30 cellular contexts compared by ENCODE assay signal in genomic region chr4:99634742-99635360, GRCh38. TPM values are rescaled to one million over a fixed set of nuclear protein-coding genes. Genes with fewer than 3 reads are reported as not detected.
A peak's percentile ranks its signal among the peaks of the same experiment; 100 is the strongest.
DNase-seq lines count a peak whose midpoint lies in the region; ATAC-seq, FAIRE-seq and TF ChIP-seq lines count a peak whose summit lies in the region.
"Had no signal": no experiment of that assay in that cellular context is flagged by ENCODE, and none has a peak within 500 bp of the region (broad histone marks: within the 10 kb centered on the region; RNA-seq: fewer than 3 reads in every experiment).

No MANE protein-coding gene starts in this region.

- no peak overlapping the region for H2BK20ac ChIP-seq in H1 (ENCODE audit: low read length)

- H2AK5ac ChIP-seq in H1 (ENCODE audit: low read depth, low read length), result no peak overlapping the region

- DNase-seq in NCI-H2081 (lab: John Stamatoyannopoulos, UW) (peak; percentile 28 to 68), H1 (ENCODE audit: low read depth in 1 of 2, low spot score in 2 of 2) (no peak), progenitor cell of endocrine pancreas (ENCODE audit: low spot score, unreplicated experiment) (no peak), NCI-H2107 (lab: John Stamatoyannopoulos, UW) (no peak)
- no peak for DNase-seq in activated naive CD4-positive, alpha-beta T cell treated with anti-CD3 and anti-CD28 coated beads, Interleukin-2, amount 50 U/mL, for 72 hours (ENCODE audit: low spot score in 2 of 2)
- DNase-seq: CD8-positive, alpha-beta memory T cell; DMS 273 treated with DMSO at 0.1 percent for 48 hours; DMS79; EL; GDM1; NCI-H1105; NCI-H1436 treated with DMSO at 0.1 percent for 48 hours; NCI-H187 treated with DMSO at 0.1 percent for 48 hours; NCI-H2171; NCI-H226; NCI-H510A; NK-92 treated with Interleukin-12 subunit alpha and Interleukin-12 subunit beta, amount 100 ng/mL, for 24 hours; SK-N-SH; SW 1271 had no signal

- H4K5ac ChIP-seq in H1 (ENCODE audit: insufficient read length, low read depth, low read length), result no peak overlapping the region

- H3K27me3 Mint-ChIP-seq in progenitor cell of endocrine pancreas, result no peaks in the 10 kb centered on the region

- H4K91ac ChIP-seq in H1 (replicated peaks; ENCODE audit: insufficient read length, low read length), result no peak overlapping the region

- no peaks in the 10 kb centered on the region for H3K36me3 ChIP-seq in BLaER1 treated with 17β-estradiol and CSF1 and Interleukin-3, amounts not matched to agents 10 nM and 100 nM
- H3K36me3 ChIP-seq in H1 (ENCODE audit: control insufficient read depth in 2 of 4, insufficient read depth in 4 of 4, low read length in 3 of 4), result no peaks in the 10 kb centered on the region
- H3K36me3 ChIP-seq: HAP-1 had no signal

- H4K20me1 ChIP-seq in BLaER1 treated with 17β-estradiol and CSF1 and Interleukin-3, amounts not matched to agents 10 nM and 100 nM, result no peaks in the 10 kb centered on the region
- no peaks in the 10 kb centered on the region for H4K20me1 ChIP-seq in H1 (replicated peaks in 1 of 2; ENCODE audit: control insufficient read depth in 1 of 2, insufficient read depth in 2 of 2, low read length in 2 of 2)

- TF ChIP-seq CTCF in H1 (IDR thresholded peaks at IDR 0.05; ENCODE audit: control extremely low read depth in 1 of 3, insufficient read depth in 1 of 3, low read depth in 1 of 3, low read length in 3 of 3), result no peak
- no peak for TF ChIP-seq CTCF in progenitor cell of endocrine pancreas (IDR thresholded peaks at IDR 0.05; ENCODE audit: unreplicated experiment)

- H3K4me1 ChIP-seq in BLaER1 treated with 17β-estradiol and CSF1 and Interleukin-3, amounts not matched to agents 10 nM and 100 nM, result peaks cover 0 to 14% (median 8%) of the 10 kb centered on the region in 10 experiments; a peak in 13 of 20 replicates
- peaks cover 0 to 3% (median 0%) of the 10 kb centered on the region in 4 experiments; a peak in 1 of 7 replicates for H3K4me1 ChIP-seq in H1 (replicated peaks in 1 of 4; ENCODE audit: control insufficient read depth in 3 of 4, insufficient read depth in 4 of 4, low read length in 3 of 4)
- H3K4me1 ChIP-seq: HAP-1 had no signal

- H3K4me1 Mint-ChIP-seq in progenitor cell of endocrine pancreas (ENCODE audit: low read depth), result peaks cover 37% of the 10 kb centered on the region
- H3K4me1 Mint-ChIP-seq: CD14-positive monocyte; CD8-positive, alpha-beta memory T cell had no signal

- no peak for FAIRE-seq in H1 (lab: Jason Lieb, UNC)
- FAIRE-seq: A549, GM12878, HTR-8/SVneo, K562 had no signal

- H2BK15ac ChIP-seq in H1 (ENCODE audit: low read length), result no peak overlapping the region

- no peak overlapping the region for H2BK5ac ChIP-seq in H1 (ENCODE audit: low read depth, low read length)

- no peak overlapping the region for H2BK120ac ChIP-seq in H1 (replicated peaks; ENCODE audit: low read depth, low read length)

- H3K27ac Mint-ChIP-seq in progenitor cell of endocrine pancreas, result peak overlapping the region; percentile 10
- H3K27ac Mint-ChIP-seq in activated naive CD4-positive, alpha-beta T cell treated with anti-CD3 and anti-CD28 coated beads, Interleukin-2, amount 50 U/mL, for 72 hours, result no peak overlapping the region
- H3K27ac Mint-ChIP-seq: CD14-positive monocyte, GM23338 had no signal

- H4K8ac ChIP-seq in H1 (ENCODE audit: extremely low read depth, insufficient read depth, low read length), result no peak overlapping the region

- H3K4ac ChIP-seq in H1 (replicated peaks; ENCODE audit: insufficient read length, low read depth, low read length), result no peak overlapping the region

- H2AFZ ChIP-seq in H1 (ENCODE audit: low read length), result no peak overlapping the region
- H2AFZ ChIP-seq: GM23338 had no signal

- TF ChIP-seq EP300 in H1 (IDR thresholded peaks at IDR 0.05; ENCODE audit: borderline replicate concordance in 1 of 2, low read depth in 2 of 2, low read length in 2 of 2), result no peak

- no peaks in the 10 kb centered on the region for H3K27me3 ChIP-seq in BLaER1 treated with 17β-estradiol and CSF1 and Interleukin-3, amounts not matched to agents 10 nM and 100 nM
- H3K27me3 ChIP-seq in H1 (replicated peaks in 1 of 4; ENCODE audit: control insufficient read depth in 3 of 4, extremely low read depth in 1 of 4, insufficient read depth in 3 of 4, low read length in 3 of 4), result no peaks in the 10 kb centered on the region

- peak overlapping the region in 7 of 11 experiments; percentile 17 to 42 (median 34); a peak in 12 of 22 replicates for H3K4me2 ChIP-seq in BLaER1 treated with 17β-estradiol and CSF1 and Interleukin-3, amounts not matched to agents 10 nM and 100 nM
- H3K4me2 ChIP-seq in H1 (ENCODE audit: insufficient read depth in 1 of 2, low read depth in 2 of 2, low read length in 2 of 2), result no peak overlapping the region
- H3K4me2 ChIP-seq: A549, GM23338, SK-N-SH had no signal

- H3K9ac ChIP-seq in BLaER1 treated with 17β-estradiol and CSF1 and Interleukin-3, amounts not matched to agents 10 nM and 100 nM, result no peak overlapping the region
- no peak overlapping the region for H3K9ac ChIP-seq in H1 (replicated peaks in 1 of 4; ENCODE audit: extremely low read depth in 1 of 4, low read depth in 3 of 4, low read length in 3 of 4)
- H3K9ac ChIP-seq: SK-N-SH had no signal

- H3K23ac ChIP-seq in H1 (ENCODE audit: insufficient read length), result no peak overlapping the region

- H3K79me1 ChIP-seq in H1 (ENCODE audit: low read depth, low read length), result no peaks in the 10 kb centered on the region

- H3K9me3 Mint-ChIP-seq in progenitor cell of endocrine pancreas (ENCODE audit: low read depth), result no peaks in the 10 kb centered on the region
- no peaks in the 10 kb centered on the region for H3K9me3 Mint-ChIP-seq in activated naive CD4-positive, alpha-beta T cell treated with anti-CD3 and anti-CD28 coated beads, Interleukin-2, amount 50 U/mL, for 72 hours
- H3K9me3 Mint-ChIP-seq: CD14-positive monocyte; CD8-positive, alpha-beta memory T cell; GM23338 had no signal

- no peak for TF ChIP-seq RAD21 in H1 (IDR thresholded peaks at IDR 0.05 in 1 of 2, conservative IDR thresholded peaks at IDR 0.05 in 1 of 2; ENCODE audit: low read depth in 2 of 2, low read length in 2 of 2)

- no peak for TF ChIP-seq POLR2A in H1 (IDR thresholded peaks at IDR 0.05; ENCODE audit: control extremely low read depth in 1 of 2, low read depth in 2 of 2, low read length in 2 of 2)

- no peak overlapping the region for H3K14ac ChIP-seq in H1 (ENCODE audit: insufficient read length)

- H3K4me3 ChIP-seq in BLaER1 treated with 17β-estradiol and CSF1 and Interleukin-3, amounts not matched to agents 10 nM and 100 nM, result no peak overlapping the region
- no peak overlapping the region for H3K4me3 ChIP-seq in H1 (ENCODE audit: extremely low read depth in 1 of 4, insufficient read depth in 2 of 4, low read depth in 3 of 4, low read length in 4 of 4)
- H3K4me3 ChIP-seq: A549, GM12878, GM23338, HAP-1, K562 had no signal

- H3K27ac ChIP-seq in BLaER1 treated with 17β-estradiol and CSF1 and Interleukin-3, amounts not matched to agents 10 nM and 100 nM, result peak overlapping the region in 3 of 11 experiments; percentile 38 to 39 (median 39); a peak in 4 of 22 replicates
- H3K27ac ChIP-seq in H1 (ENCODE audit: low read depth, low read length), result no peak overlapping the region
- H3K27ac ChIP-seq: A549 had no signal

- no peaks in the 10 kb centered on the region for H3K36me3 Mint-ChIP-seq in progenitor cell of endocrine pancreas (ENCODE audit: insufficient read depth)
- peaks cover 0 to 6% of the 10 kb centered on the region in 2 donors for H3K36me3 Mint-ChIP-seq in activated naive CD4-positive, alpha-beta T cell treated with anti-CD3 and anti-CD28 coated beads, Interleukin-2, amount 50 U/mL, for 72 hours
- H3K36me3 Mint-ChIP-seq: CD14-positive monocyte had no signal

- H3K23me2 ChIP-seq in H1 (ENCODE audit: low read depth, low read length), result no peaks in the 10 kb centered on the region; the same call in 1 of the 2 replicates

- ATAC-seq in activated naive CD4-positive, alpha-beta T cell treated with anti-CD3 and anti-CD28 coated beads, Interleukin-2, amount 50 U/mL, for 72 hours, result no peak
- ATAC-seq in GM21717 (IDR thresholded peaks at IDR 0.05; ENCODE audit: unreplicated experiment), result no peak
- ATAC-seq: A549, GM12878, GM23338, K562, PC-3 had no signal

- no peaks in the 10 kb centered on the region for H3K9me3 ChIP-seq in BLaER1 treated with 17β-estradiol and CSF1 and Interleukin-3, amounts not matched to agents 10 nM and 100 nM (replicated peaks in 1 of 11)
- no peaks in the 10 kb centered on the region for H3K9me3 ChIP-seq in H1 (ENCODE audit: insufficient read depth in 2 of 2, low read depth in 1 of 2, low read length in 1 of 2)
- H3K9me3 ChIP-seq: A549, HAP-1, SK-N-SH had no signal

- POLR2A ChIA-PET in H1 (lab: Charles Lee; ENCODE audit: partially characterized antibody), result no interaction called here

- 0 out of 2 replicates have a peak overlapping the region, but pooled peaks have one; percentile 54 for H2BK12ac ChIP-seq in H1 (ENCODE audit: low read depth, low read length)

- H3K79me2 ChIP-seq in H1 (ENCODE audit: control insufficient read depth in 1 of 2, insufficient read depth in 2 of 2, low read length in 2 of 2), result no peaks in the 10 kb centered on the region

- CTCF ChIA-PET in H1 (lab: Charles Lee; ENCODE audit: partially characterized antibody), result no interaction called here

- H3K56ac ChIP-seq in H1 (replicated peaks; ENCODE audit: insufficient read length, low read depth, low read length), result no peak overlapping the region

- no peak overlapping the region for H3K18ac ChIP-seq in H1 (ENCODE audit: extremely low read depth, low read length)

- WGBS in H1 (ENCODE audit: extremely low coverage in 1 of 2, insufficient coverage in 1 of 2, insufficient read length in 1 of 2, insufficient replicate concordance in 2 of 2, low coverage in 1 of 2, low lambda C conversion rate in 2 of 2, missing lambda C conversion rate in 1 of 2), 2 experiments, result 78% methylated on average over 1 of the region's 1 CpG; no CpG with 5 or more reads in 1 of the 2 experiments

- no peak overlapping the region for H3K4me3 Mint-ChIP-seq in progenitor cell of endocrine pancreas (ENCODE audit: low read depth)
- H3K4me3 Mint-ChIP-seq: CD14-positive monocyte; CD8-positive, alpha-beta memory T cell; GM23338 had no signal

RNA-seq across cellular contexts. Expression of gene C4orf54, which starts 22.8 kb away (rescaled TPM):
- not detected in 2 replicates for total RNA-seq in H1 (2021; fragmentation: NEBNext Ultra II Directional; extraction: Animal tissue kit (Norgen Biotek cat#: 25700))
- polyA plus RNA-seq in H1 (2011; rRNA removed), result not detected in 2 replicates
- not detected for polyA plus RNA-seq in H1 (2011; cell fraction: cytosol; rRNA removed)
- polyA plus RNA-seq in H1 (2011; cell fraction: nucleus; rRNA removed), result 0.01 TPM
- polyA plus RNA-seq in H1 (2012, experiment 1 of 2), result not detected in 4 replicates
- polyA plus RNA-seq in H1 (2012, experiment 2 of 2), result not detected
- polyA plus RNA-seq in H1 (2013, experiment 1 of 2), result 0.02 TPM
- not detected for polyA plus RNA-seq in H1 (2013, experiment 2 of 2)
- polyA minus RNA-seq in H1 (2011; rRNA and poly(A)+ RNA removed), result not detected in 2 replicates
- not detected for polyA minus RNA-seq in H1 (2011; cell fraction: cytosol; rRNA and poly(A)+ RNA removed)
- 0.10 TPM for polyA minus RNA-seq in H1 (2011; cell fraction: nucleus; rRNA and poly(A)+ RNA removed)
- total RNA-seq in progenitor cell of endocrine pancreas, result not detected in 2 replicates
- not detected for total RNA-seq in activated naive CD4-positive, alpha-beta T cell treated with anti-CD3 and anti-CD28 coated beads, Interleukin-2, amount 50 U/mL, for 72 hours
- total RNA-seq: CD8-positive, alpha-beta memory T cell; GM12878; GM23338; K562; MCF 10A had no signal
- polyA plus RNA-seq: A549; CD14-positive monocyte; CD8-positive, alpha-beta memory T cell; K562; SK-N-SH had no signal

Comparison
In these comparisons a context has a peak if more than half of its experiments do, and no peak if none do; other contexts are left out.
1. H3K4me2 ChIP-seq: peak in BLaER1 treated with 17β-estradiol and CSF1 and Interleukin-3, amounts not matched to agents 10 nM and 100 nM (7 of 11); none in H1 (0 of 2).
2. DNase-seq: peak in NCI-H2081 (2 of 2); none in H1 (0 of 2), progenitor cell of endocrine pancreas (single experiment), activated naive CD4-positive, alpha-beta T cell treated with anti-CD3 and anti-CD28 coated beads, Interleukin-2, amount 50 U/mL, for 72 hours (0 of 2) and NCI-H2107 (single experiment).